In the genomic region with DNA sequence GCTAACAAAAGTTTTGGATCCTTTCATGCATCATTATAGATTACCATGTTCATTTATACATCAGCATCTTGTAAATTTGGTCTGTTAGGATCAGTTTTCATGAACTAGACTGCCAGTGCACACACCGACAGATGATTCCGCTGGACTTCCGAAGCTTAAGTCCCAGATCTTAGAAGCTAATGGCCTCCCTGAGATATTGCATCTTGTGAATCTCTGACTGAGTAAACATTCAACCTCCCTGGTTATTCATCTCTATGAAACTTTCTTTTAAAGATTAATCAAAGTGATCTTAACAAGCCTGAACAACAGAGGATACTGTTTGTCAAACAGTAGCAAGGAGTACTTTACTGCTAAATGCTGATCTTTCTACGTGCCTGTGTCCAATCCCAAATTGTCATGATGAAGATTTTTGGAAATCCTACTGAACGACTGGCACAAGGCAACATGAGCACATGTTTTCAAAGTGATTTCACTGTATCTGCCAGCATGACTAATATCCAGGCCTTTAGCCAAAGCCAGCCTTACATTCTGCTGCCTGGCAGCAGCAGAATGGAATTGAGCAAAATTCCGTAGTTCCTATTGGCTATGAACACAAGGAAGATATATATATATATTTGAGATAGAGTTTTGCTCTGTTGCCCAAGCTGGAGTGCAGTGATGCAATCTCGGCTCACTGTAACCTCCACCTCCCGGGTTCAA, we compare ENCODE assay signal across 9 cellular contexts.
DNase-seq lines count a peak whose midpoint lies in the region; ATAC-seq and TF ChIP-seq lines count a peak whose summit lies in the region.
"Had no signal": no experiment of that assay in that cellular context is flagged by ENCODE, and none has a peak within 500 bp of the region (broad histone marks: within the 10 kb centered on the region; RNA-seq: fewer than 3 reads in every experiment).

No MANE protein-coding gene starts in this region.

- peak overlapping the region; percentile 71 for H3K27ac ChIP-seq in C4-2B

- ATAC-seq in omental fat pad (ENCODE audit: low FRiP score) (peak; percentile 86), GM21528 (IDR thresholded peaks at IDR 0.05; ENCODE audit: low FRiP score, unreplicated experiment) (no peak), HG03196 (IDR thresholded peaks at IDR 0.05; ENCODE audit: unreplicated experiment) (no peak)
- ATAC-seq: activated CD8-positive, alpha-beta memory T cell treated with anti-CD3 and anti-CD28 coated beads, Interleukin-2, amount 10 ng/mL, durations not matched to agents 7 days and 5 days had no signal

- DNase-seq in RPMI7951 (ENCODE audit: low read depth) (peak; percentile 85), fibroblast of peridontal ligament (ENCODE audit: extremely low read depth) (peak; percentile 95), omental fat pad (ENCODE audit: low spot score) (no peak), NCI-H526 (lab: John Stamatoyannopoulos, UW) (no peak), NCI-H2196 (lab: John Stamatoyannopoulos, UW; ENCODE audit: unreplicated experiment) (no peak)
- DNase-seq: activated CD8-positive, alpha-beta memory T cell treated with anti-CD3 and anti-CD28 coated beads, Interleukin-2, amount 10 ng/mL, durations not matched to agents 7 days and 5 days had no signal

- TF ChIP-seq CTCF in C4-2B (conservative IDR thresholded peaks at IDR 0.05) (no peak), omental fat pad (IDR thresholded peaks at IDR 0.05) (no peak)

Comparison
In these comparisons a context has a peak if more than half of its experiments do, and no peak if none do; other contexts are left out.
1. DNase-seq: peak in RPMI7951 (single experiment) and fibroblast of peridontal ligament (single experiment); none in omental fat pad (single experiment), NCI-H526 (0 of 2) and NCI-H2196 (single experiment).